ENCODE assay signal across 23 cellular contexts in the genomic region with DNA sequence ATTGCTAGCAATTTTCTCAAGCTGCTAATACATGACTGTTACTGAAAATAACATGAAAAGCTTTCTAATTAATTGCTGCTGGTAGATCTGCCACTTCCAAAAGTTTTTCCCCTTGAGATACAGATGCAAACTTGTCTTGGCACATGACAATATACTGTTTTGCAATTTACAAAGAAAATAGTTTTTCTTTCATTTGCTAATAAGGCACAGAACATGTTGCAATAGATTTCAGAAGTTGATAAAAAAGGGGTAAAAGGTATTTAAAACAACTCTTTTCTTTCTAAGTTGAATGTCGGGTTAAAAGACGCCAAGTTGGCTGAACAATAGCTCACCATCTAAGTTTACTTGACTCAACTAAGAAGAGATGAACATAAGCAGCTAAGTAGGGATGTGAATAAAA. TPM values are rescaled to one million over a fixed set of nuclear protein-coding genes. Genes with fewer than 3 reads are reported as not detected.
DNase-seq lines count a peak whose midpoint lies in the region; ATAC-seq and TF ChIP-seq lines count a peak whose summit lies in the region.
"Had no signal": no experiment of that assay in that cellular context is flagged by ENCODE, and none has a peak within 500 bp of the region (broad histone marks: within the 10 kb centered on the region; RNA-seq: fewer than 3 reads in every experiment).

No MANE protein-coding gene starts in this region.

- H3K36me3 Mint-ChIP-seq in neural progenitor cell = no peaks in the 10 kb centered on the region
- H3K36me3 Mint-ChIP-seq: T-cell had no signal

- no peaks in the 10 kb centered on the region for H3F3A ChIP-seq in neural progenitor cell (ENCODE audit: low read depth)

- H3K4me1 ChIP-seq in HUES6 (ENCODE audit: control insufficient read depth, insufficient read depth, low read length) (peaks cover 26% of the 10 kb centered on the region; the same call in 1 of the 2 replicates), neural progenitor cell (peaks cover 29% of the 10 kb centered on the region)

- peaks cover 27% of the 10 kb centered on the region for H3K4me1 Mint-ChIP-seq in neural progenitor cell
- H3K4me1 Mint-ChIP-seq: T-cell had no signal

- peaks cover 3% of the 10 kb centered on the region for H3K9me3 Mint-ChIP-seq in neural progenitor cell
- H3K9me3 Mint-ChIP-seq: T-cell had no signal

- H3K36me3 ChIP-seq in HUES6 (ENCODE audit: control insufficient read depth, insufficient read depth, low read length) = no peaks in the 10 kb centered on the region
- H3K36me3 ChIP-seq in neural progenitor cell = no peaks in the 10 kb centered on the region

- H3K27me3 ChIP-seq in HUES6 (ENCODE audit: control insufficient read depth, insufficient read depth, low read length) (no peaks in the 10 kb centered on the region), neural progenitor cell (no peaks in the 10 kb centered on the region)

- no peak overlapping the region for H3K4me3 Mint-ChIP-seq in neural progenitor cell
- H3K4me3 Mint-ChIP-seq: T-cell had no signal

- H3K9me3 ChIP-seq in HUES6 (ENCODE audit: control insufficient read depth, insufficient read depth, low read depth, low read length) (no peaks in the 10 kb centered on the region), neural progenitor cell (ENCODE audit: low read depth) (no peaks in the 10 kb centered on the region)

- ATAC-seq in omental fat pad (ENCODE audit: low FRiP score) = no peak
- no peak for ATAC-seq in HG02870 (IDR thresholded peaks at IDR 0.05; ENCODE audit: unreplicated experiment)
- ATAC-seq: SK-N-SH treated with all-trans-retinoic acid at 6 μM for 48 hours, T-cell had no signal

- H3K27ac ChIP-seq in HUES6 (ENCODE audit: low read depth, low read length) (no peak overlapping the region; the same call in 1 of the 2 replicates), neural progenitor cell (no peak overlapping the region)
- H3K27ac ChIP-seq: GM23248, HL-60 had no signal

- TF ChIP-seq CTCF in choroid plexus epithelial cell (conservative IDR thresholded peaks at IDR 0.05; ENCODE audit: low read depth, low read length) (no peak), neural progenitor cell (IDR thresholded peaks at IDR 0.05) (no peak), GM20000 (IDR thresholded peaks at IDR 0.05; ENCODE audit: extremely low read depth, missing control alignments) (no peak), omental fat pad (IDR thresholded peaks at IDR 0.05) (no peak)

- no peaks in the 10 kb centered on the region for H3K79me2 ChIP-seq in neural progenitor cell (ENCODE audit: low read depth)

- DNase-seq in OCI-M1 (lab: John Stamatoyannopoulos, UW) (peak; percentile 4), choroid plexus epithelial cell (ENCODE audit: low read depth) (peak; percentile 10), neural progenitor cell (ENCODE audit: low spot score) (no peak), GM20000 (ENCODE audit: low spot score) (no peak), HCEC 1CT (no peak), omental fat pad (ENCODE audit: low spot score) (no peak)
- DNase-seq: COR-L47, GF-D8, GM23248, Kasumi-1, NCI-H1105 treated with DMSO at 0.1 percent for 48 hours, NCI-H1694, NCI-H2081 treated with DMSO at 0.1 percent for 48 hours, NCI-H510A, NCI-H774, RPMI8226, SHP77 treated with DMSO at 0.1 percent for 48 hours, T-cell had no signal

- H3K27me3 Mint-ChIP-seq in neural progenitor cell (ENCODE audit: insufficient read depth, low read depth) = no peaks in the 10 kb centered on the region
- H3K27me3 Mint-ChIP-seq: T-cell had no signal

- no peak overlapping the region for H3K9ac ChIP-seq in HUES6 (ENCODE audit: low read length)
- H3K9ac ChIP-seq in neural progenitor cell = no peak overlapping the region
- H3K9ac ChIP-seq: GM23248 had no signal

- H3K27ac Mint-ChIP-seq in neural progenitor cell = no peak overlapping the region
- H3K27ac Mint-ChIP-seq: T-cell had no signal

- H2AFZ ChIP-seq in neural progenitor cell (replicated peaks) = peak overlapping the region; percentile 43
- H2AFZ ChIP-seq: GM23248 had no signal

- peak overlapping the region; percentile 0 for H3K4me2 ChIP-seq in neural progenitor cell

- peak overlapping the region; percentile 16 for H3K4me3 ChIP-seq in HUES6 (ENCODE audit: low read depth, low read length)
- no peak overlapping the region for H3K4me3 ChIP-seq in choroid plexus epithelial cell (ENCODE audit: low read depth, low read length)
- no peak overlapping the region for H3K4me3 ChIP-seq in neural progenitor cell
- H3K4me3 ChIP-seq: GM23248 had no signal

- no peaks in the 10 kb centered on the region for H4K20me1 ChIP-seq in neural progenitor cell (ENCODE audit: low read depth)

RNA-seq across cellular contexts. Expression of gene THSD7A, which starts 14.3 kb away (rescaled TPM):
- total RNA-seq in neural progenitor cell (ENCODE audit: low replicate concordance) (0.22 and 0.28 TPM in 2 replicates), omental fat pad (10 to 100 TPM in 1 of 4 donors, 1 to 10 TPM in 3; 3.9 to 12.3 (median 5.9) TPM)
- total RNA-seq: GM23248, HT1080 had no signal

Comparison
In these comparisons a context has a peak if more than half of its experiments do, and no peak if none do; other contexts are left out.
1. DNase-seq: peak in OCI-M1 (single experiment) and choroid plexus epithelial cell (single experiment); none in neural progenitor cell (single experiment), GM20000 (single experiment), HCEC 1CT (single experiment) and omental fat pad (single experiment).